26 cellular contexts compared by ENCODE assay signal in genomic region chr11:114818382-114818781, GRCh38.
"Had no signal": no experiment of that assay in that cellular context is flagged by ENCODE, and none has a peak within 500 bp of the region (broad histone marks: within the 10 kb centered on the region; RNA-seq: fewer than 3 reads in every experiment).

No MANE protein-coding gene starts in this region.

- H3K27me3 Mint-ChIP-seq: stimulated activated memory B cell treated with anti-CD40 and anti-IgM and Interleukin-4, amounts not matched to agents 10 μg/mL and 1 μg/mL and 100 μg/mL, for 72 hours had no signal

- H3K27ac Mint-ChIP-seq: mesothelial cell of epicardium; naive B cell; natural killer cell treated with Interleukin-12 subunit alpha and Interleukin-12 subunit beta and Interleukin-15 and Interleukin-18, amount 100 ng/mL, for 72 hours; stimulated activated memory B cell treated with anti-CD40 and anti-IgM and Interleukin-4, amounts not matched to agents 10 μg/mL and 1 μg/mL and 100 μg/mL, for 72 hours; type B pancreatic cell had no signal

- H3K36me3 Mint-ChIP-seq: mesothelial cell of epicardium; naive B cell; natural killer cell treated with Interleukin-12 subunit alpha and Interleukin-12 subunit beta and Interleukin-15 and Interleukin-18, amount 100 ng/mL, for 72 hours; stimulated activated memory B cell treated with anti-CD40 and anti-IgM and Interleukin-4, amounts not matched to agents 10 μg/mL and 1 μg/mL and 100 μg/mL, for 72 hours; type B pancreatic cell had no signal

- H3K36me3 ChIP-seq: gastrocnemius medialis, heart left ventricle, left lung, prostate gland, sigmoid colon, tibial artery had no signal

- ATAC-seq: esophagus mucosa; heart left ventricle; left cardiac atrium; left lung; mucosa of descending colon; natural killer cell treated with Interleukin-12 subunit alpha and Interleukin-12 subunit beta and Interleukin-15 and Interleukin-18, amount 100 ng/mL, for 72 hours; right cardiac atrium; stimulated activated memory B cell treated with anti-CD40 and anti-IgM and Interleukin-4, amounts not matched to agents 10 μg/mL and 1 μg/mL and 100 μg/mL, for 72 hours; stimulated activated naive CD8-positive, alpha-beta T cell treated with anti-CD3 and anti-CD28 coated beads, Interleukin-15, Interleukin-2, amounts not matched to agents 100 U/mL and 50 U/mL, for 24 hours had no signal

- H3K27ac ChIP-seq: epithelial cell of prostate, gastrocnemius medialis, heart left ventricle, left lung, prostate gland, sigmoid colon, testis, tibial artery had no signal

- H3K9me3 Mint-ChIP-seq: natural killer cell treated with Interleukin-12 subunit alpha and Interleukin-12 subunit beta and Interleukin-15 and Interleukin-18, amount 100 ng/mL, for 72 hours; type B pancreatic cell had no signal

- H3K9me3 ChIP-seq: gastrocnemius medialis, heart left ventricle, left lung, mucosa of descending colon, prostate gland, sigmoid colon, testis, tibial artery had no signal

- DNase-seq: dorsolateral prefrontal cortex; effector CD4-positive, alpha-beta T cell; foreskin fibroblast; gastrocnemius medialis; heart left ventricle; hippocampal formation; left cardiac atrium; left lung; mesenchymal stem cell; mucosa of descending colon; naive B cell; right cardiac atrium; sigmoid colon; stimulated activated CD4-positive, alpha-beta T cell treated with anti-CD3 and anti-CD28 coated beads, Interleukin-2, amount 100 ng/mL, for 24 hours; stimulated activated CD4-positive, alpha-beta T cell treated with anti-CD3 and anti-CD28 coated beads, Interleukin-4, amount 100 ng/mL, for 4 hours; stimulated activated naive CD8-positive, alpha-beta T cell treated with anti-CD3 and anti-CD28 coated beads, Interleukin-15, Interleukin-2, amounts not matched to agents 100 U/mL and 50 U/mL, for 24 hours; substantia nigra; testis; tibial artery had no signal

- H3K4me3 Mint-ChIP-seq: mesothelial cell of epicardium; naive B cell; natural killer cell treated with Interleukin-12 subunit alpha and Interleukin-12 subunit beta and Interleukin-15 and Interleukin-18, amount 100 ng/mL, for 72 hours; stimulated activated memory B cell treated with anti-CD40 and anti-IgM and Interleukin-4, amounts not matched to agents 10 μg/mL and 1 μg/mL and 100 μg/mL, for 72 hours; type B pancreatic cell had no signal

- H3K4me1 Mint-ChIP-seq: mesothelial cell of epicardium; naive B cell; stimulated activated memory B cell treated with anti-CD40 and anti-IgM and Interleukin-4, amounts not matched to agents 10 μg/mL and 1 μg/mL and 100 μg/mL, for 72 hours had no signal

- H3K4me1 ChIP-seq: gastrocnemius medialis, heart left ventricle, left lung, prostate gland, sigmoid colon, testis, tibial artery had no signal

- H3K27me3 ChIP-seq: gastrocnemius medialis, testis had no signal

- H3K4me3 ChIP-seq: dorsolateral prefrontal cortex, gastrocnemius medialis, heart left ventricle, left lung, mucosa of descending colon, prostate gland, sigmoid colon, testis, tibial artery had no signal
